Comparison of ENCODE assay signal across 1 cellular context in genomic region chr2:11239718-11240462, GRCh38.
A peak's percentile ranks its signal among the peaks of the same experiment; 100 is the strongest.
TF ChIP-seq lines count a peak whose summit lies in the region.

No MANE protein-coding gene starts in this region.

TF ChIP-seq in HepG2, 621 proteins besides CTCF, POLR2A, EP300 and RAD21 (continued from another document):
- TF ChIP-seq ZHX1 (CRISPR knock-in tag; IDR thresholded peaks at IDR 0.05; ENCODE audit: low read depth): no peak
- TF ChIP-seq ZNF75D (CRISPR knock-in tag; IDR thresholded peaks at IDR 0.05; ENCODE audit: borderline replicate concordance): no peak
- TF ChIP-seq ZNF746 (CRISPR knock-in tag; IDR thresholded peaks at IDR 0.05): no peak
- TF ChIP-seq ATF7-NPFF (CRISPR knock-in tag; IDR thresholded peaks at IDR 0.05; ENCODE audit: low read depth): no peak
- no peak for TF ChIP-seq HOXA3 (CRISPR knock-in tag; IDR thresholded peaks at IDR 0.05)
- TF ChIP-seq ZBTB25 (CRISPR knock-in tag; IDR thresholded peaks at IDR 0.05): no peak
- TF ChIP-seq TCF7 (IDR thresholded peaks at IDR 0.05; ENCODE audit: low read depth): peak; percentile 49
- TF ChIP-seq FOXK2 (IDR thresholded peaks at IDR 0.05): no peak
- peak; percentile 84 for TF ChIP-seq FOSL2 (CRISPR knock-in tag; IDR thresholded peaks at IDR 0.05)
- no peak for TF ChIP-seq CHD2 (IDR thresholded peaks at IDR 0.05; ENCODE audit: low read depth, low read length)
- TF ChIP-seq HDAC2 (CRISPR knock-in tag; IDR thresholded peaks at IDR 0.05): 0 out of 2 replicates have a peak, but pooled peaks have one; percentile 22
- TF ChIP-seq ZFYVE20 (CRISPR knock-in tag; IDR thresholded peaks at IDR 0.05; ENCODE audit: borderline replicate concordance, low read depth): no peak
- no peak for TF ChIP-seq MLXIP (CRISPR knock-in tag; IDR thresholded peaks at IDR 0.05; ENCODE audit: borderline replicate concordance)
- TF ChIP-seq ZNF207 (IDR thresholded peaks at IDR 0.05; ENCODE audit: borderline replicate concordance): no peak
- no peak for TF ChIP-seq PTBP1 (IDR thresholded peaks at IDR 0.05; ENCODE audit: low read depth, low read length, poor library complexity, severe bottlenecking)
- no peak for TF ChIP-seq ZNF331 (CRISPR knock-in tag; IDR thresholded peaks at IDR 0.05)
- TF ChIP-seq THAP8 (CRISPR knock-in tag; IDR thresholded peaks at IDR 0.05; ENCODE audit: borderline replicate concordance): no peak
- no peak for TF ChIP-seq ETS1 (CRISPR knock-in tag; IDR thresholded peaks at IDR 0.05)
- no peak for TF ChIP-seq TBL1XR1 (IDR thresholded peaks at IDR 0.05; ENCODE audit: borderline replicate concordance, low read length, partially characterized antibody)
- TF ChIP-seq HNF4A (CRISPR knock-in tag; IDR thresholded peaks at IDR 0.05): no peak
- TF ChIP-seq ZNF709 (CRISPR knock-in tag; IDR thresholded peaks at IDR 0.05): no peak
- TF ChIP-seq ZBTB39 (CRISPR knock-in tag; IDR thresholded peaks at IDR 0.05): no peak
- TF ChIP-seq ZNF775 (CRISPR knock-in tag; IDR thresholded peaks at IDR 0.05; ENCODE audit: borderline replicate concordance): no peak
- TF ChIP-seq REXO4 (CRISPR knock-in tag; IDR thresholded peaks at IDR 0.05; ENCODE audit: borderline replicate concordance): no peak
- no peak for TF ChIP-seq ZBTB46 (CRISPR knock-in tag; IDR thresholded peaks at IDR 0.05; ENCODE audit: borderline replicate concordance)
- 0 out of 2 replicates have a peak, but pooled peaks have one; percentile 29 for TF ChIP-seq ARID5B (CRISPR knock-in tag; IDR thresholded peaks at IDR 0.05)
- peak; percentile 26; the same call in 1 of the 2 replicates for TF ChIP-seq FOXA3 (CRISPR knock-in tag; IDR thresholded peaks at IDR 0.05)
- no peak for TF ChIP-seq USF2 (IDR thresholded peaks at IDR 0.05; ENCODE audit: low read depth, low read length)
- TF ChIP-seq USF2 (CRISPR knock-in tag; IDR thresholded peaks at IDR 0.05; ENCODE audit: borderline replicate concordance): no peak
- no peak for TF ChIP-seq FOXA1 (IDR thresholded peaks at IDR 0.05)
- TF ChIP-seq FOXA1 (CRISPR knock-in tag; IDR thresholded peaks at IDR 0.05): peak; percentile 30; the same call in 1 of the 2 replicates
- 0 out of 2 replicates have a peak, but pooled peaks have one; percentile 21 for TF ChIP-seq ZNF614 (CRISPR knock-in tag; IDR thresholded peaks at IDR 0.05; ENCODE audit: borderline replicate concordance)
- no peak for TF ChIP-seq TAF15 (IDR thresholded peaks at IDR 0.05; ENCODE audit: low read depth, low read length, poor library complexity, severe bottlenecking)
- no peak for TF ChIP-seq ZNF343 (CRISPR knock-in tag; IDR thresholded peaks at IDR 0.05)
